1 cellular context compared by ENCODE assay signal in genomic region chr10:109933984-109934565, GRCh38.
TF ChIP-seq lines count a peak whose summit lies in the region.

No MANE protein-coding gene starts in this region.

TF ChIP-seq in GM23338, 12 proteins besides CTCF, POLR2A, EP300 and RAD21 (continued from another document):
- TF ChIP-seq, protein P1, sequence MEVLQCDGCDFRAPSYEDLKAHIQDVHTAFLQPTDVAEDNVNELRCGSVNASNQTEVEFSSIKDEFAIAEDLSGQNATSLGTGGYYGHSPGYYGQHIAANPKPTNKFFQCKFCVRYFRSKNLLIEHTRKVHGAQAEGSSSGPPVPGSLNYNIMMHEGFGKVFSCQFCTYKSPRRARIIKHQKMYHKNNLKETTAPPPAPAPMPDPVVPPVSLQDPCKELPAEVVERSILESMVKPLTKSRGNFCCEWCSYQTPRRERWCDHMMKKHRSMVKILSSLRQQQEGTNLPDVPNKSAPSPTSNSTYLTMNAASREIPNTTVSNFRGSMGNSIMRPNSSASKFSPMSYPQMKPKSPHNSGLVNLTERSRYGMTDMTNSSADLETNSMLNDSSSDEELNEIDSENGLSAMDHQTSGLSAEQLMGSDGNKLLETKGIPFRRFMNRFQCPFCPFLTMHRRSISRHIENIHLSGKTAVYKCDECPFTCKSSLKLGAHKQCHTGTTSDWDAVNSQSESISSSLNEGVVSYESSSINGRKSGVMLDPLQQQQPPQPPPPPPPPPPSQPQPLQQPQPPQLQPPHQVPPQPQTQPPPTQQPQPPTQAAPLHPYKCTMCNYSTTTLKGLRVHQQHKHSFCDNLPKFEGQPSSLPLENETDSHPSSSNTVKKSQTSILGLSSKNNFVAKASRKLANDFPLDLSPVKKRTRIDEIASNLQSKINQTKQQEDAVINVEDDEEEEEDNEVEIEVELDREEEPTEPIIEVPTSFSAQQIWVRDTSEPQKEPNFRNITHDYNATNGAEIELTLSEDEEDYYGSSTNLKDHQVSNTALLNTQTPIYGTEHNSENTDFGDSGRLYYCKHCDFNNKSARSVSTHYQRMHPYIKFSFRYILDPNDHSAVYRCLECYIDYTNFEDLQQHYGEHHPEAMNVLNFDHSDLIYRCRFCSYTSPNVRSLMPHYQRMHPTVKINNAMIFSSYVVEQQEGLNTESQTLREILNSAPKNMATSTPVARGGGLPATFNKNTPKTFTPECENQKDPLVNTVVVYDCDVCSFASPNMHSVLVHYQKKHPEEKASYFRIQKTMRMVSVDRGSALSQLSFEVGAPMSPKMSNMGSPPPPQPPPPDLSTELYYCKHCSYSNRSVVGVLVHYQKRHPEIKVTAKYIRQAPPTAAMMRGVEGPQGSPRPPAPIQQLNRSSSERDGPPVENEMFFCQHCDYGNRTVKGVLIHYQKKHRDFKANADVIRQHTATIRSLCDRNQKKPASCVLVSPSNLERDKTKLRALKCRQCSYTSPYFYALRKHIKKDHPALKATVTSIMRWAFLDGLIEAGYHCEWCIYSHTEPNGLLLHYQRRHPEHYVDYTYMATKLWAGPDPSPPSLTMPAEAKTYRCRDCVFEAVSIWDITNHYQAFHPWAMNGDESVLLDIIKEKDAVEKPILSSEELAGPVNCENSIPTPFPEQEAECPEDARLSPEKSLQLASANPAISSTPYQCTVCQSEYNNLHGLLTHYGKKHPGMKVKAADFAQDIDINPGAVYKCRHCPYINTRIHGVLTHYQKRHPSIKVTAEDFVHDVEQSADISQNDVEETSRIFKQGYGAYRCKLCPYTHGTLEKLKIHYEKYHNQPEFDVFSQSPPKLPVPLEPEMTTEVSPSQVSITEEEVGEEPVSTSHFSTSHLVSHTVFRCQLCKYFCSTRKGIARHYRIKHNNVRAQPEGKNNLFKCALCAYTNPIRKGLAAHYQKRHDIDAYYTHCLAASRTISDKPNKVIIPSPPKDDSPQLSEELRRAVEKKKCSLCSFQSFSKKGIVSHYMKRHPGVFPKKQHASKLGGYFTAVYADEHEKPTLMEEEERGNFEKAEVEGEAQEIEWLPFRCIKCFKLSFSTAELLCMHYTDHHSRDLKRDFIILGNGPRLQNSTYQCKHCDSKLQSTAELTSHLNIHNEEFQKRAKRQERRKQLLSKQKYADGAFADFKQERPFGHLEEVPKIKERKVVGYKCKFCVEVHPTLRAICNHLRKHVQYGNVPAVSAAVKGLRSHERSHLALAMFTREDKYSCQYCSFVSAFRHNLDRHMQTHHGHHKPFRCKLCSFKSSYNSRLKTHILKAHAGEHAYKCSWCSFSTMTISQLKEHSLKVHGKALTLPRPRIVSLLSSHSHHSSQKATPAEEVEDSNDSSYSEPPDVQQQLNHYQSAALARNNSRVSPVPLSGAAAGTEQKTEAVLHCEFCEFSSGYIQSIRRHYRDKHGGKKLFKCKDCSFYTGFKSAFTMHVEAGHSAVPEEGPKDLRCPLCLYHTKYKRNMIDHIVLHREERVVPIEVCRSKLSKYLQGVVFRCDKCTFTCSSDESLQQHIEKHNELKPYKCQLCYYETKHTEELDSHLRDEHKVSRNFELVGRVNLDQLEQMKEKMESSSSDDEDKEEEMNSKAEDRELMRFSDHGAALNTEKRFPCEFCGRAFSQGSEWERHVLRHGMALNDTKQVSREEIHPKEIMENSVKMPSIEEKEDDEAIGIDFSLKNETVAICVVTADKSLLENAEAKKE (CRISPR knock-in tag; IDR thresholded peaks at IDR 0.05): peak; percentile 91
TF ChIP-seq in GM23338: peak in this region for 2.
